In the genomic region with DNA sequence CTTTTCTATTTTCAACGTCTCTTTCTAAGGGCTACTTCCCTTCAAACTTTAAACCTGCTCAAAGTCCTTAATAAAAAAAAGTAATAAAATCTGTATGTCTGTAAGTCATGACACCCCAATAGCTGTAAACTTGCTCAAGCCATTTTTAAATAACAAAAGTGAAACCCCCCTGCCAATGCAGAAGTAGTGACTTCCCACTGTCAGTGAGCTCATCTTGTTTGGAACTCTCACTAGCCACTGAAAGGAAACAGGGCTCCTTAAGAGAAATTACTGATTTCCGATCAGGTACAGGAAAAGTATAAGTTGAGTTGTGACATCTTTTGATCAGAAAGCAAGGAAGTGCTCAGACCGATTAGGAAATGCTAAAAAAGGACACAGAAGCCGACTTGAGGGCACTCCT, we compare ENCODE assay signal across 11 cellular contexts. TPM values are rescaled to one million over a fixed set of nuclear protein-coding genes. Genes with fewer than 3 reads are reported as not detected.
DNase-seq lines count a peak whose midpoint lies in the region; ATAC-seq and TF ChIP-seq lines count a peak whose summit lies in the region.
"Had no signal": no experiment of that assay in that cellular context is flagged by ENCODE, and none has a peak within 500 bp of the region (broad histone marks: within the 10 kb centered on the region; RNA-seq: fewer than 3 reads in every experiment).

No MANE protein-coding gene starts in this region.

- DNase-seq in CD4-positive, alpha-beta memory T cell, result no peak
- peak; percentile 32 for DNase-seq in GM19238 (ENCODE audit: insufficient read length, low spot score)
- DNase-seq in activated naive CD8-positive, alpha-beta T cell treated with anti-CD3 and anti-CD28 coated beads for 36 hours, result no peak
- DNase-seq in mesenteric fat pad (ENCODE audit: low spot score), result no peak
- no peak for DNase-seq in nucleus accumbens (lab: John Stamatoyannopoulos, UW)
- DNase-seq in NCI-H1694 (lab: John Stamatoyannopoulos, UW), result no peak
- no peak for DNase-seq in vagina (ENCODE audit: extremely low spot score in 2 of 2)
- DNase-seq: SHP77 treated with DMSO at 0.1 percent for 48 hours; stimulated activated CD4-positive, alpha-beta T cell treated with anti-CD3 and anti-CD28 coated beads, Interleukin-12 subunit alpha, Interleukin-12 subunit beta, amount 100 ng/mL, for 4 hours had no signal

- CTCF ChIA-PET in CD4-positive, alpha-beta memory T cell (lab: Charles Lee; ENCODE audit: partially characterized antibody), result interaction anchor here (1.1 to 8.4 kb wide), 7 partner anchors 10 to 97 kb away, joined by 3 to 200 read pairs (median 5); a partner anchor contains a TSS

- no peaks in the 10 kb centered on the region for H3K36me3 ChIP-seq in CD4-positive, alpha-beta memory T cell (ENCODE audit: insufficient read depth, low read length)
- H3K36me3 ChIP-seq in vagina, result no peaks in the 10 kb centered on the region

- H3K4me1 ChIP-seq in CD4-positive, alpha-beta memory T cell (ENCODE audit: insufficient read depth, low read length), result peaks cover 23% of the 10 kb centered on the region
- H3K4me1 ChIP-seq in vagina, result peaks cover 6% of the 10 kb centered on the region

- peak overlapping the region in 5 of 8 donors; percentile 52 to 77 (median 75) for H3K4me3 Mint-ChIP-seq in CD4-positive, alpha-beta memory T cell
- peak overlapping the region; percentile 5 for H3K4me3 Mint-ChIP-seq in activated naive CD8-positive, alpha-beta T cell treated with anti-CD3 and anti-CD28 coated beads for 36 hours

- intact Hi-C loops in CD4-positive, alpha-beta memory T cell (cut with micrococcal nuclease), result no loop called here
- intact Hi-C loops in vagina (cut with DNase I), result no loop called here

- H3K4me1 Mint-ChIP-seq in CD4-positive, alpha-beta memory T cell, result peaks cover 21 to 44% (median 30%) of the 10 kb centered on the region in 4 donors
- H3K4me1 Mint-ChIP-seq in activated naive CD8-positive, alpha-beta T cell treated with anti-CD3 and anti-CD28 coated beads for 36 hours, result peaks cover 49% of the 10 kb centered on the region

- peaks cover 0 to 6% (median 0%) of the 10 kb centered on the region in 8 donors for H3K9me3 Mint-ChIP-seq in CD4-positive, alpha-beta memory T cell
- H3K9me3 Mint-ChIP-seq in activated naive CD8-positive, alpha-beta T cell treated with anti-CD3 and anti-CD28 coated beads for 36 hours, result no peaks in the 10 kb centered on the region

- no peak overlapping the region for H3K4me3 ChIP-seq in CD4-positive, alpha-beta memory T cell (ENCODE audit: low read length in 2 of 2)
- H3K4me3 ChIP-seq in vagina, result no peak overlapping the region

- no peaks in the 10 kb centered on the region for H3K27me3 Mint-ChIP-seq in CD4-positive, alpha-beta memory T cell
- H3K27me3 Mint-ChIP-seq in activated naive CD8-positive, alpha-beta T cell treated with anti-CD3 and anti-CD28 coated beads for 36 hours, result no peaks in the 10 kb centered on the region

- no peak for TF ChIP-seq CTCF in vagina (IDR thresholded peaks at IDR 0.05)

- TF ChIP-seq POLR2A in vagina (IDR thresholded peaks at IDR 0.05), result no peak

- POLR2A ChIA-PET in CD4-positive, alpha-beta memory T cell (lab: Charles Lee; ENCODE audit: partially characterized antibody), result interaction anchor here (0.5 to 1.0 kb wide), 2 partner anchors 30 to 468 kb away, joined by 3 read pairs; a partner anchor contains a TSS

- peak overlapping the region in 6 of 7 donors; percentile 9 to 67 (median 52) for H3K27ac Mint-ChIP-seq in CD4-positive, alpha-beta memory T cell
- peak overlapping the region; percentile 84 for H3K27ac Mint-ChIP-seq in activated naive CD8-positive, alpha-beta T cell treated with anti-CD3 and anti-CD28 coated beads for 36 hours

- no peak overlapping the region for H3K27ac ChIP-seq in CD4-positive, alpha-beta memory T cell (ENCODE audit: low read depth, low read length)
- H3K27ac ChIP-seq in vagina, result no peak overlapping the region

- peak; percentile 41 for ATAC-seq in HG03378 (IDR thresholded peaks at IDR 0.05; ENCODE audit: unreplicated experiment)

- H3K36me3 Mint-ChIP-seq in CD4-positive, alpha-beta memory T cell, result no peaks in the 10 kb centered on the region
- H3K36me3 Mint-ChIP-seq in activated naive CD8-positive, alpha-beta T cell treated with anti-CD3 and anti-CD28 coated beads for 36 hours, result peaks cover 8% of the 10 kb centered on the region

- H3K9me3 ChIP-seq in CD4-positive, alpha-beta memory T cell (ENCODE audit: control insufficient read depth in 1 of 2, low read length in 2 of 2), result no peaks in the 10 kb centered on the region
- no peaks in the 10 kb centered on the region for H3K9me3 ChIP-seq in vagina

- H3K27me3 ChIP-seq in CD4-positive, alpha-beta memory T cell (ENCODE audit: insufficient read depth, low read length), result no peaks in the 10 kb centered on the region
- H3K27me3 ChIP-seq in vagina, result no peaks in the 10 kb centered on the region

RNA-seq across cellular contexts. Expression of a gene that starts 27.6 kb away (rescaled TPM):
- total RNA-seq in CD4-positive, alpha-beta memory T cell, result 100 to 1,000 TPM; 116 to 129 TPM
- polyA plus RNA-seq in CD4-positive, alpha-beta memory T cell, result 100 to 1,000 TPM; 123 to 156 TPM
- total RNA-seq in activated naive CD8-positive, alpha-beta T cell treated with anti-CD3 and anti-CD28 coated beads for 36 hours, result 100 to 1,000 TPM; 131 to 134 TPM
- total RNA-seq in mesenteric fat pad (1.8 TPM), vagina (5.4 TPM)
- total RNA-seq: Daoy had no signal

RNA-seq across cellular contexts. Expression of a gene that starts 47.7 kb away (rescaled TPM):
- total RNA-seq in CD4-positive, alpha-beta memory T cell, result 1 to 10 TPM in 1 of 2 experiments, under 1 TPM in 1; 0.94 to 1.3 TPM
- 1 to 10 TPM in 1 of 2 donors, under 1 TPM in 1; 0.36 to 1.2 TPM for polyA plus RNA-seq in CD4-positive, alpha-beta memory T cell
- 1 to 10 TPM; 1.5 to 2.5 TPM for total RNA-seq in activated naive CD8-positive, alpha-beta T cell treated with anti-CD3 and anti-CD28 coated beads for 36 hours
- 1.4 TPM for total RNA-seq in mesenteric fat pad
- 0.49 TPM for total RNA-seq in vagina
- total RNA-seq: Daoy had no signal

Comparison
In these comparisons a context has a peak if more than half of its experiments do, and no peak if none do; other contexts are left out.
1. RNA of a gene that starts 27.6 kb away (total RNA-seq): 131 to 134 TPM in activated naive CD8-positive, alpha-beta T cell treated with anti-CD3 and anti-CD28 coated beads for 36 hours and 116 to 129 TPM in CD4-positive, alpha-beta memory T cell; 5.4 TPM in vagina (single experiment) and 1.8 TPM in mesenteric fat pad (single experiment); every median in the first group is over 10 times any median in the second.